8 cellular contexts compared by ENCODE assay signal in genomic region chr3:129627350-129628168, GRCh38. TPM values are rescaled to one million over a fixed set of nuclear protein-coding genes. Genes with fewer than 3 reads are reported as not detected.
DNase-seq lines count a peak whose midpoint lies in the region; ATAC-seq and TF ChIP-seq lines count a peak whose summit lies in the region.

No MANE protein-coding gene starts in this region.

- peak overlapping the region; percentile 64 for H3K9ac ChIP-seq in endodermal cell (ENCODE audit: extremely low read depth, low read length, poor library complexity, severe bottlenecking)
- H3K9ac ChIP-seq in mesendoderm (ENCODE audit: low read length), result peak overlapping the region; percentile 99

- H3K36me3 Mint-ChIP-seq in activated CD8-positive, alpha-beta memory T cell treated with anti-CD3 and anti-CD28 coated beads, Interleukin-2, amount 10 ng/mL, durations not matched to agents 7 days and 5 days, result no peaks in the 10 kb centered on the region
- no peaks in the 10 kb centered on the region for H3K36me3 Mint-ChIP-seq in endodermal cell (ENCODE audit: low read depth)

- peak overlapping the region; percentile 82 for H3K4me3 Mint-ChIP-seq in activated CD8-positive, alpha-beta memory T cell treated with anti-CD3 and anti-CD28 coated beads, Interleukin-2, amount 10 ng/mL, durations not matched to agents 7 days and 5 days
- peak overlapping the region; percentile 77 for H3K4me3 Mint-ChIP-seq in endodermal cell

- H3K4me1 ChIP-seq in endodermal cell (ENCODE audit: control insufficient read depth, insufficient read depth, low read length) (no peaks in the 10 kb centered on the region), mesendoderm (ENCODE audit: control insufficient read depth, low read depth, low read length) (peaks cover 4% of the 10 kb centered on the region)

- peak overlapping the region; percentile 60 for H4K8ac ChIP-seq in mesendoderm (ENCODE audit: low read depth, low read length)

- 9 to 10% methylated on average over 33 to 38 of the region's 38 CpGs for whole genome bisulfite sequencing in endodermal cell (ENCODE audit: insufficient coverage in 1 of 2, insufficient read length in 1 of 2), 2 experiments
- WGBS in mesendoderm (ENCODE audit: extremely low coverage, insufficient coverage, low lambda C conversion rate), result no CpG with 5 or more reads among the region's 38 CpGs

- TF ChIP-seq CTCF in AG04450 (IDR thresholded peaks at IDR 0.05; ENCODE audit: low read depth, low read length), result peak; percentile 81
- peak; percentile 93 for TF ChIP-seq CTCF in endodermal cell (conservative IDR thresholded peaks at IDR 0.05)

- CTCF ChIA-PET in AG04450 (lab: Charles Lee), result interaction anchor here (0.5 to 4.8 kb wide), 14 partner anchors 19 to 317 kb away, joined by 3 to 24 read pairs (median 4); partner anchors contain the start of genes IFT122 and MBD4
- CTCF ChIA-PET in activated CD8-positive, alpha-beta memory T cell treated with anti-CD3 and anti-CD28 coated beads, Interleukin-2, amount 10 ng/mL, durations not matched to agents 7 days and 5 days (lab: Charles Lee), result interaction anchor here (0.7 to 2.8 kb wide), 23 partner anchors 9 to 478 kb away, joined by 3 to 28 read pairs (median 3); partner anchors contain the start of genes IFT122 and MBD4

- peak overlapping the region; percentile 61 for H4K5ac ChIP-seq in mesendoderm (ENCODE audit: low read length)

- ATAC-seq in GM18868 (IDR thresholded peaks at IDR 0.05; ENCODE audit: unreplicated experiment), result peak; percentile 54
- peak; percentile 46 for ATAC-seq in HG03460 (IDR thresholded peaks at IDR 0.05; ENCODE audit: unreplicated experiment)
- peak; percentile 46 for ATAC-seq in activated CD8-positive, alpha-beta memory T cell treated with anti-CD3 and anti-CD28 coated beads, Interleukin-2, amount 10 ng/mL, durations not matched to agents 7 days and 5 days

- no peaks in the 10 kb centered on the region for H3K9me3 Mint-ChIP-seq in activated CD8-positive, alpha-beta memory T cell treated with anti-CD3 and anti-CD28 coated beads, Interleukin-2, amount 10 ng/mL, durations not matched to agents 7 days and 5 days (ENCODE audit: low read depth)
- H3K9me3 Mint-ChIP-seq in endodermal cell, result no peaks in the 10 kb centered on the region

- no peak for DNase-seq in AG04450 (ENCODE audit: low read depth, low spot score)
- DNase-seq in NCI-H82 treated with DMSO at 0.1 percent for 48 hours (lab: John Stamatoyannopoulos, UW; ENCODE audit: unreplicated experiment), result peak; percentile 74
- DNase-seq in activated CD8-positive, alpha-beta memory T cell treated with anti-CD3 and anti-CD28 coated beads, Interleukin-2, amount 10 ng/mL, durations not matched to agents 7 days and 5 days, result peak; percentile 78
- DNase-seq in endodermal cell, result peak; percentile 94
- DNase-seq in mesendoderm, result peak; percentile 95
- DNase-seq in stimulated activated CD8-positive, alpha-beta memory T cell treated with anti-CD3 and anti-CD28 coated beads, Interleukin-15, amount 100 ng/mL, for 1 hour (ENCODE audit: low read depth), result peak; percentile 49

- H3K27ac ChIP-seq in AG04450 (ENCODE audit: low read depth, low read length) (peak overlapping the region; percentile 80), endodermal cell (ENCODE audit: low read depth, low read length) (peak overlapping the region; percentile 71), mesendoderm (ENCODE audit: low read depth, low read length) (peak overlapping the region; percentile 98)

- peak overlapping the region; percentile 98 for H2BK5ac ChIP-seq in mesendoderm (ENCODE audit: low read length)

- H2BK120ac ChIP-seq in mesendoderm (ENCODE audit: low read depth, low read length), result peak overlapping the region; percentile 29

- no peaks in the 10 kb centered on the region for H3K36me3 ChIP-seq in endodermal cell (ENCODE audit: control insufficient read depth, insufficient read depth, low read length)
- no peaks in the 10 kb centered on the region for H3K36me3 ChIP-seq in mesendoderm (ENCODE audit: control insufficient read depth, insufficient read depth, low read length)

- peaks cover 7% of the 10 kb centered on the region for H3K27me3 Mint-ChIP-seq in activated CD8-positive, alpha-beta memory T cell treated with anti-CD3 and anti-CD28 coated beads, Interleukin-2, amount 10 ng/mL, durations not matched to agents 7 days and 5 days
- H3K27me3 Mint-ChIP-seq in endodermal cell (ENCODE audit: insufficient read depth), result no peaks in the 10 kb centered on the region

- H2AK5ac ChIP-seq in mesendoderm (ENCODE audit: low read length), result peak overlapping the region; percentile 98

- POLR2A ChIA-PET in AG04450 (lab: Yijun Ruan, JAX), result interaction anchor here (0.6 kb wide), 3 partner anchors 68 to 442 kb away, joined by 4 to 7 read pairs (median 6); no protein-coding TSS in a partner anchor

- H3K4me1 Mint-ChIP-seq in activated CD8-positive, alpha-beta memory T cell treated with anti-CD3 and anti-CD28 coated beads, Interleukin-2, amount 10 ng/mL, durations not matched to agents 7 days and 5 days, result peaks cover 20% of the 10 kb centered on the region
- peaks cover 16% of the 10 kb centered on the region for H3K4me1 Mint-ChIP-seq in endodermal cell

- H3K56ac ChIP-seq in mesendoderm (ENCODE audit: low read length), result peak overlapping the region; percentile 100

- peak overlapping the region; percentile 85 for H3K23ac ChIP-seq in mesendoderm (ENCODE audit: low read length)

- H3K4me2 ChIP-seq in mesendoderm (ENCODE audit: low read length), result peak overlapping the region; percentile 98

- H3K4ac ChIP-seq in mesendoderm (ENCODE audit: low read depth, low read length), result peak overlapping the region; percentile 85

- no peaks in the 10 kb centered on the region for H3K79me1 ChIP-seq in mesendoderm (ENCODE audit: low read length)

- H3K4me3 ChIP-seq in AG04450 (ENCODE audit: low read depth, low read length) (peak overlapping the region; percentile 50), endodermal cell (ENCODE audit: low read length) (peak overlapping the region; percentile 85), mesendoderm (ENCODE audit: low read length) (peak overlapping the region; percentile 68)

- no peaks in the 10 kb centered on the region for H3K79me2 ChIP-seq in mesendoderm (ENCODE audit: control insufficient read depth, insufficient read depth, low read length)

- H2BK15ac ChIP-seq in mesendoderm (replicated peaks; ENCODE audit: low read depth), result no peak overlapping the region

- H3K27ac Mint-ChIP-seq in activated CD8-positive, alpha-beta memory T cell treated with anti-CD3 and anti-CD28 coated beads, Interleukin-2, amount 10 ng/mL, durations not matched to agents 7 days and 5 days, result peak overlapping the region; percentile 77
- peak overlapping the region; percentile 98 for H3K27ac Mint-ChIP-seq in endodermal cell

- H3K9me3 ChIP-seq in AG04450 (ENCODE audit: control insufficient read depth, insufficient read depth, low read length) (no peaks in the 10 kb centered on the region; the same call in 1 of the 2 replicates), endodermal cell (ENCODE audit: control insufficient read depth, low read length) (no peaks in the 10 kb centered on the region)

- peak overlapping the region; percentile 72 for H3K18ac ChIP-seq in mesendoderm (ENCODE audit: low read length)

- H3K27me3 ChIP-seq in AG04450 (ENCODE audit: control insufficient read depth, insufficient read depth, low read length), result no peaks in the 10 kb centered on the region
- no peaks in the 10 kb centered on the region for H3K27me3 ChIP-seq in endodermal cell (ENCODE audit: control insufficient read depth, insufficient read depth, low read length, poor library complexity, severe bottlenecking)
- H3K27me3 ChIP-seq in mesendoderm (ENCODE audit: insufficient read depth, low read length, poor library complexity), result no peaks in the 10 kb centered on the region

RNA-seq across cellular contexts. Expression of gene PLXND1, which starts 21.1 kb away (rescaled TPM):
- 37.1 and 47.7 TPM in 2 replicates for polyA plus RNA-seq in AG04450 (2011; rRNA removed)
- polyA minus RNA-seq in AG04450 (2011; rRNA and poly(A)+ RNA removed), result 40.1 and 54.9 TPM in 2 replicates
- total RNA-seq in activated CD8-positive, alpha-beta memory T cell treated with anti-CD3 and anti-CD28 coated beads, Interleukin-2, amount 10 ng/mL, durations not matched to agents 7 days and 5 days, result 1 to 10 TPM; 1.1 to 3.0 TPM
- 10 to 100 TPM; 73.1 to 83.2 TPM for total RNA-seq in endodermal cell
- 58.8 TPM for polyA plus RNA-seq in endodermal cell (2013, experiment 1 of 2)
- 68.1 TPM for polyA plus RNA-seq in endodermal cell (2013, experiment 2 of 2)
- 94.2 TPM for polyA plus RNA-seq in mesendoderm (2013, experiment 1 of 2)
- 90.0 TPM for polyA plus RNA-seq in mesendoderm (2013, experiment 2 of 2)

Comparison
In these comparisons a context has a peak if more than half of its experiments do, and no peak if none do; other contexts are left out.
1. RNA of gene PLXND1, which starts 21.1 kb away (total RNA-seq): 73.1 to 83.2 TPM in endodermal cell; 1.1 to 3.0 TPM in activated CD8-positive, alpha-beta memory T cell treated with anti-CD3 and anti-CD28 coated beads, Interleukin-2, amount 10 ng/mL, durations not matched to agents 7 days and 5 days; every median in the first group is over 10 times any median in the second.
2. Peak in every context shown above with its lines, with median percentiles within 50 percentile points of each other: H3K27ac ChIP-seq, H3K4me3 ChIP-seq and ATAC-seq.